Comparison of ENCODE assay signal across 17 cellular contexts in genomic region chr2:184680825-184681224, GRCh38.
A peak's percentile ranks its signal among the peaks of the same experiment; 100 is the strongest.
DNase-seq lines count a peak whose midpoint lies in the region; ATAC-seq and TF ChIP-seq lines count a peak whose summit lies in the region.
"Had no signal": no experiment of that assay in that cellular context is flagged by ENCODE, and none has a peak within 500 bp of the region (broad histone marks: within the 10 kb centered on the region; RNA-seq: fewer than 3 reads in every experiment).

No MANE protein-coding gene starts in this region.

- TF ChIP-seq CTCF in chondrocyte (IDR thresholded peaks at IDR 0.05) (no peak), BE2C (IDR thresholded peaks at IDR 0.05; ENCODE audit: low read depth, low read length) (no peak), transverse colon (IDR thresholded peaks at IDR 0.05) (no peak), RWPE1 (conservative IDR thresholded peaks at IDR 0.05; ENCODE audit: low read depth) (no peak)

- no peak overlapping the region for H2AFZ ChIP-seq in neuronal stem cell (ENCODE audit: low read length)

- no peaks in the 10 kb centered on the region for H3K4me1 ChIP-seq in neuronal stem cell (ENCODE audit: control insufficient read depth in 2 of 2, insufficient read depth in 1 of 2, low read depth in 1 of 2, low read length in 2 of 2)
- H3K4me1 ChIP-seq in BE2C, result no peaks in the 10 kb centered on the region
- H3K4me1 ChIP-seq in transverse colon, result no peaks in the 10 kb centered on the region
- H3K4me1 ChIP-seq in CD8-positive, alpha-beta memory T cell (ENCODE audit: insufficient read depth, low read length), result no peaks in the 10 kb centered on the region
- H3K4me1 ChIP-seq: BLaER1, HAP-1 had no signal

- no peaks in the 10 kb centered on the region for H3K79me1 ChIP-seq in neuronal stem cell (ENCODE audit: low read depth, low read length)

- no peaks in the 10 kb centered on the region for H3K27me3 Mint-ChIP-seq in chondrocyte (ENCODE audit: low read depth)
- H3K27me3 Mint-ChIP-seq in stimulated activated memory B cell treated with anti-CD40 and anti-IgM and Interleukin-4, amounts not matched to agents 10 μg/mL and 1 μg/mL and 100 μg/mL, for 72 hours, result no peaks in the 10 kb centered on the region
- H3K27me3 Mint-ChIP-seq in CD8-positive, alpha-beta memory T cell, result no peaks in the 10 kb centered on the region
- H3K27me3 Mint-ChIP-seq: CD4-positive, CD25-positive, alpha-beta regulatory T cell had no signal

- POLR2A ChIA-PET in RWPE1 (lab: Yijun Ruan, JAX; ENCODE audit: low non-redundant PET), result no interaction called here
- POLR2A ChIA-PET in CD8-positive, alpha-beta memory T cell (lab: Charles Lee), result no interaction called here

- WGBS in neuronal stem cell (ENCODE audit: extremely low coverage in 2 of 2, insufficient read length in 2 of 2, insufficient replicate concordance in 1 of 2), 2 donors, result no CpG with 5 or more reads among the region's 2 CpGs
- 89% methylated on average over 2 of the region's 2 CpGs; no CpG with 5 or more reads in 1 of the 2 donors for WGBS in transverse colon (ENCODE audit: low coverage in 1 of 2), 2 donors

- no peak overlapping the region for H2AK5ac ChIP-seq in neuronal stem cell (ENCODE audit: low read depth, low read length)

- H3K4ac ChIP-seq in neuronal stem cell (ENCODE audit: low read length), result peak overlapping the region; percentile 58

- no peak overlapping the region for H2BK5ac ChIP-seq in neuronal stem cell (ENCODE audit: low read length)

- no peak overlapping the region for H3K23ac ChIP-seq in neuronal stem cell (ENCODE audit: low read depth, low read length, poor library complexity)

- H4K91ac ChIP-seq in neuronal stem cell (ENCODE audit: low read depth, low read length, poor library complexity), result no peak overlapping the region

- no peaks in the 10 kb centered on the region for H3K4me1 Mint-ChIP-seq in chondrocyte (ENCODE audit: low read depth)
- no peaks in the 10 kb centered on the region for H3K4me1 Mint-ChIP-seq in stimulated activated memory B cell treated with anti-CD40 and anti-IgM and Interleukin-4, amounts not matched to agents 10 μg/mL and 1 μg/mL and 100 μg/mL, for 72 hours
- no peaks in the 10 kb centered on the region for H3K4me1 Mint-ChIP-seq in CD8-positive, alpha-beta memory T cell
- H3K4me1 Mint-ChIP-seq: CD4-positive, CD25-positive, alpha-beta regulatory T cell had no signal

- H3K27ac Mint-ChIP-seq in chondrocyte (ENCODE audit: unreplicated experiment), result no peak overlapping the region
- no peak overlapping the region for H3K27ac Mint-ChIP-seq in stimulated activated memory B cell treated with anti-CD40 and anti-IgM and Interleukin-4, amounts not matched to agents 10 μg/mL and 1 μg/mL and 100 μg/mL, for 72 hours
- H3K27ac Mint-ChIP-seq in CD8-positive, alpha-beta memory T cell, result no peak overlapping the region
- H3K27ac Mint-ChIP-seq: CD4-positive, CD25-positive, alpha-beta regulatory T cell; CD8-positive, alpha-beta T cell; HFFc6 had no signal

- H3K36me3 Mint-ChIP-seq in chondrocyte (ENCODE audit: low read depth), result no peaks in the 10 kb centered on the region
- no peaks in the 10 kb centered on the region for H3K36me3 Mint-ChIP-seq in stimulated activated memory B cell treated with anti-CD40 and anti-IgM and Interleukin-4, amounts not matched to agents 10 μg/mL and 1 μg/mL and 100 μg/mL, for 72 hours
- H3K36me3 Mint-ChIP-seq in CD8-positive, alpha-beta memory T cell, result no peaks in the 10 kb centered on the region
- H3K36me3 Mint-ChIP-seq: CD4-positive, CD25-positive, alpha-beta regulatory T cell; CD8-positive, alpha-beta T cell had no signal

- DNase-seq in UCSD-AML1 (lab: John Stamatoyannopoulos, UW; ENCODE audit: unreplicated experiment) (peak; percentile 4), chondrocyte (ENCODE audit: low spot score) (peak; percentile 27), neuronal stem cell (ENCODE audit: low spot score) (no peak), BE2C (no peak), transverse colon (no peak), RWPE1 (ENCODE audit: low spot score) (no peak)
- no peak for DNase-seq in CD8-positive, alpha-beta memory T cell
- DNase-seq: CD4-positive, CD25-positive, alpha-beta regulatory T cell; CD8-positive, alpha-beta T cell; DMS79 treated with DMSO at 0.1 percent for 48 hours; GF-D8; GOT3; HFFc6 had no signal

- peak; percentile 13 for ATAC-seq in stimulated activated memory B cell treated with anti-CD40 and anti-IgM and Interleukin-4, amounts not matched to agents 10 μg/mL and 1 μg/mL and 100 μg/mL, for 72 hours
- ATAC-seq: CD8-positive, alpha-beta T cell had no signal

- no peak overlapping the region for H4K8ac ChIP-seq in neuronal stem cell (ENCODE audit: low read depth, low read length)

- CTCF ChIA-PET in RWPE1 (lab: Yijun Ruan, JAX), result no interaction called here
- CTCF ChIA-PET in CD8-positive, alpha-beta memory T cell (lab: Charles Lee), result no interaction called here

- intact Hi-C loops in transverse colon (cut with DNase I; ENCODE audit: low total_unique reads), result no loop called here

- H3K4me3 Mint-ChIP-seq in chondrocyte (ENCODE audit: unreplicated experiment), result no peak overlapping the region
- H3K4me3 Mint-ChIP-seq in stimulated activated memory B cell treated with anti-CD40 and anti-IgM and Interleukin-4, amounts not matched to agents 10 μg/mL and 1 μg/mL and 100 μg/mL, for 72 hours, result no peak overlapping the region
- no peak overlapping the region for H3K4me3 Mint-ChIP-seq in CD8-positive, alpha-beta memory T cell
- H3K4me3 Mint-ChIP-seq: CD4-positive, CD25-positive, alpha-beta regulatory T cell; CD8-positive, alpha-beta T cell; HFFc6 had no signal

- H3K9me3 ChIP-seq in neuronal stem cell (replicated peaks in 1 of 2; ENCODE audit: control insufficient read depth in 2 of 2, insufficient read depth in 1 of 2, low read depth in 1 of 2, low read length in 2 of 2), result peaks cover 2 to 3% of the 10 kb centered on the region in 2 donors
- H3K9me3 ChIP-seq in BE2C, result no peaks in the 10 kb centered on the region
- H3K9me3 ChIP-seq in transverse colon, result no peaks in the 10 kb centered on the region
- no peaks in the 10 kb centered on the region for H3K9me3 ChIP-seq in CD8-positive, alpha-beta memory T cell (ENCODE audit: low read length)
- H3K9me3 ChIP-seq: HAP-1 had no signal

- H3K4me3 ChIP-seq in neuronal stem cell (ENCODE audit: low read length in 2 of 2) (no peak overlapping the region), BE2C (ENCODE audit: low read depth, low read length) (no peak overlapping the region), transverse colon (no peak overlapping the region)
- H3K4me3 ChIP-seq in CD8-positive, alpha-beta memory T cell (ENCODE audit: low read length), result no peak overlapping the region
- H3K4me3 ChIP-seq: BLaER1, HAP-1 had no signal

- H3K36me3 ChIP-seq in neuronal stem cell (replicated peaks in 1 of 2; ENCODE audit: control insufficient read depth in 2 of 2, insufficient read depth in 2 of 2, low read length in 2 of 2) (no peaks in the 10 kb centered on the region), BE2C (no peaks in the 10 kb centered on the region), transverse colon (no peaks in the 10 kb centered on the region)
- H3K36me3 ChIP-seq in CD8-positive, alpha-beta memory T cell (ENCODE audit: insufficient read depth, low read length), result no peaks in the 10 kb centered on the region
- H3K36me3 ChIP-seq: BLaER1, HAP-1 had no signal

- no peak overlapping the region for H3K4me2 ChIP-seq in neuronal stem cell (ENCODE audit: insufficient read depth, low read length, poor library complexity, severe bottlenecking)
- H3K4me2 ChIP-seq: BLaER1 had no signal

- in situ Hi-C loops in transverse colon (cut with MboI; ENCODE audit: low pct_ligation_motif_present in 1 of 4, low pct_unique_long_range_greater_than_20kb in 1 of 4, low sequenced_read_pairs in 3 of 4), result no loop called here

- no peak overlapping the region for H2BK120ac ChIP-seq in neuronal stem cell (ENCODE audit: low read depth, low read length)

- H3K27ac ChIP-seq in neuronal stem cell (replicated peaks; ENCODE audit: low read length), result no peak overlapping the region
- no peak overlapping the region for H3K27ac ChIP-seq in transverse colon
- no peak overlapping the region for H3K27ac ChIP-seq in RWPE1
- no peak overlapping the region for H3K27ac ChIP-seq in CD8-positive, alpha-beta memory T cell (ENCODE audit: low read depth, low read length)
- H3K27ac ChIP-seq: BLaER1, C4-2B had no signal

- H3K14ac ChIP-seq in neuronal stem cell (ENCODE audit: low read length), result peak overlapping the region; percentile 14

- H3K18ac ChIP-seq in neuronal stem cell (ENCODE audit: low read length), result no peak overlapping the region

- H3K9me3 Mint-ChIP-seq in chondrocyte (ENCODE audit: low read depth), result no peaks in the 10 kb centered on the region
- no peaks in the 10 kb centered on the region for H3K9me3 Mint-ChIP-seq in stimulated activated memory B cell treated with anti-CD40 and anti-IgM and Interleukin-4, amounts not matched to agents 10 μg/mL and 1 μg/mL and 100 μg/mL, for 72 hours
- peaks cover 0 to 2% (median 0%) of the 10 kb centered on the region in 5 donors for H3K9me3 Mint-ChIP-seq in CD8-positive, alpha-beta memory T cell

- no peak overlapping the region for H2BK15ac ChIP-seq in neuronal stem cell (ENCODE audit: low read length)

- H3K27me3 ChIP-seq in neuronal stem cell (ENCODE audit: control insufficient read depth in 3 of 3, insufficient read depth in 3 of 3, low read depth in 1 of 3, low read length in 3 of 3) (no peaks in the 10 kb centered on the region), BE2C (no peaks in the 10 kb centered on the region), transverse colon (no peaks in the 10 kb centered on the region)
- no peaks in the 10 kb centered on the region for H3K27me3 ChIP-seq in CD8-positive, alpha-beta memory T cell (ENCODE audit: insufficient read depth, low read length, poor library complexity, severe bottlenecking)
- H3K27me3 ChIP-seq: BLaER1 had no signal

- no peak overlapping the region for H3K9ac ChIP-seq in neuronal stem cell (ENCODE audit: low read depth, low read length, poor library complexity)
- H3K9ac ChIP-seq: BLaER1 had no signal

- H2BK12ac ChIP-seq in neuronal stem cell (ENCODE audit: low read length), result no peak overlapping the region

- no peak for TF ChIP-seq EP300 in transverse colon (IDR thresholded peaks at IDR 0.05; ENCODE audit: low read depth)

- TF ChIP-seq POLR2A in transverse colon (IDR thresholded peaks at IDR 0.05), result no peak

Comparison
In these comparisons a context has a peak if more than half of its experiments do, and no peak if none do; other contexts are left out.
1. DNase-seq: peak in UCSD-AML1 (single experiment) and chondrocyte (single experiment); none in neuronal stem cell (single experiment), BE2C (single experiment), transverse colon (single experiment), RWPE1 (single experiment) and CD8-positive, alpha-beta memory T cell (0 of 5).